Comparison of ENCODE assay signal across 34 cellular contexts in the genomic region with DNA sequence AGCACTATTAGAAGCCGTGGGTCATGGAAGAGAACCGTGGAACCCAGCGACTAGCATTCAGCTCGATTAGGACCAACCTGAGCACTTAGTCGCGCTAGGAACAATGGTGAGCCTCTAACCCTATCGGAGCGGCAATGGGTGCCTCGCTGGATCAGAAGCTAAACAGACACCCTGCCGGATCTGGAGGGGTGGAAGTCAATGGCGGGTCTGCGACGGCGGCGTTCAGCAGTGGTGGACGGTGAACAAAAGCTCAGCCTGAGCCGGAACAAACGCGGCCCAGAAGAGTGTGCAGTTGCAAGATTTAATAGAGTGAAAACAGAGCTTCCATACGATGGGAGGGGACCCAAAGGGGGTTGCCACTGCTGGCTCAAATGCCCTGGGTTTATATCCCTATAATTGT.
"Had no signal": no experiment of that assay in that cellular context is flagged by ENCODE, and none has a peak within 500 bp of the region (broad histone marks: within the 10 kb centered on the region; RNA-seq: fewer than 3 reads in every experiment).

No MANE protein-coding gene starts in this region.

- H3K36me3 ChIP-seq: adrenal gland, esophagus muscularis mucosa, gastrocnemius medialis, WERI-Rb-1 had no signal

- H3K27ac ChIP-seq: adrenal gland, body of pancreas, esophagus muscularis mucosa, foreskin keratinocyte, gastrocnemius medialis, WERI-Rb-1 had no signal

- H3K27ac Mint-ChIP-seq: activated B cell treated with CpG ODN at 0.5 μM for 24 hours; activated CD8-positive, alpha-beta T cell treated with anti-CD3 and anti-CD28 coated beads for 36 hours; activated naive CD4-positive, alpha-beta T cell treated with anti-CD3 and anti-CD28 coated beads for 36 hours; activated naive CD4-positive, alpha-beta T cell treated with anti-CD3 and anti-CD28 coated beads, Interleukin-2, amount 50 U/mL, for 24 hours; activated naive CD8-positive, alpha-beta T cell treated with anti-CD3 and anti-CD28 coated beads for 36 hours; activated naive CD8-positive, alpha-beta T cell treated with anti-CD3 and anti-CD28 coated beads, Interleukin-2, amount 50 U/mL, for 24 hours; activated T-helper 2 cell treated with anti-CD3 and anti-CD28 coated beads, Interferon-gamma antibody, Interleukin-2, Interleukin-4, amounts not matched to agents 10 μg/mL and 5 μg/mL and 100 μg/mL, durations not matched to agents 14 hours and 24 hours and 36 hours; effector memory CD8-positive, alpha-beta T cell; T-helper 17 cell; T-helper 2 cell treated with Interferon-gamma antibody and Interleukin-4, amounts not matched to agents 5 μg/mL and 100 μg/mL, for 36 hours had no signal

- H3K4me3 ChIP-seq: adrenal gland, body of pancreas, esophagus muscularis mucosa, gastrocnemius medialis had no signal

- ATAC-seq: activated CD4-positive, CD25-positive, alpha-beta regulatory T cell treated with anti-CD3 and anti-CD28 coated beads, Interleukin-2, amount 50 U/mL, for 24 hours; activated CD8-positive, alpha-beta T cell treated with anti-CD3 and anti-CD28 coated beads for 36 hours; activated naive CD8-positive, alpha-beta T cell treated with anti-CD3 and anti-CD28 coated beads, Interleukin-2, amount 50 U/mL, for 24 hours; activated T-cell treated with anti-CD3 and anti-CD28 coated beads, Interleukin-2, amount 50 U/mL, for 4 hours; body of pancreas; effector memory CD8-positive, alpha-beta T cell; foreskin keratinocyte; gastrocnemius medialis; T-helper 17 cell had no signal

- H3K27me3 ChIP-seq: adrenal gland, body of pancreas, esophagus muscularis mucosa, foreskin keratinocyte, gastrocnemius medialis had no signal

- H3K9me3 Mint-ChIP-seq: activated B cell treated with CpG ODN at 0.5 μM for 24 hours; activated CD8-positive, alpha-beta T cell treated with anti-CD3 and anti-CD28 coated beads for 36 hours; activated naive CD4-positive, alpha-beta T cell treated with anti-CD3 and anti-CD28 coated beads for 36 hours; activated naive CD4-positive, alpha-beta T cell treated with anti-CD3 and anti-CD28 coated beads, Interleukin-2, amount 50 U/mL, for 24 hours; activated naive CD8-positive, alpha-beta T cell treated with anti-CD3 and anti-CD28 coated beads for 36 hours; activated naive CD8-positive, alpha-beta T cell treated with anti-CD3 and anti-CD28 coated beads, Interleukin-2, amount 50 U/mL, for 24 hours; activated T-cell treated with anti-CD3 and anti-CD28 coated beads, Interleukin-2, amount 50 U/mL, for 4 hours; activated T-helper 2 cell treated with anti-CD3 and anti-CD28 coated beads, Interferon-gamma antibody, Interleukin-2, Interleukin-4, amounts not matched to agents 10 μg/mL and 5 μg/mL and 100 μg/mL, durations not matched to agents 14 hours and 24 hours and 36 hours; effector memory CD8-positive, alpha-beta T cell; T-helper 2 cell treated with Interferon-gamma antibody and Interleukin-4, amounts not matched to agents 5 μg/mL and 100 μg/mL, for 36 hours had no signal

- H3K4me1 ChIP-seq: adrenal gland, body of pancreas, esophagus muscularis mucosa, gastrocnemius medialis had no signal

- H3K36me3 Mint-ChIP-seq: activated naive CD4-positive, alpha-beta T cell treated with anti-CD3 and anti-CD28 coated beads, Interleukin-2, amount 50 U/mL, for 24 hours; activated naive CD8-positive, alpha-beta T cell treated with anti-CD3 and anti-CD28 coated beads for 36 hours had no signal

- H3K27me3 Mint-ChIP-seq: activated B cell treated with CpG ODN at 0.5 μM for 24 hours; activated CD8-positive, alpha-beta T cell treated with anti-CD3 and anti-CD28 coated beads for 36 hours; activated naive CD4-positive, alpha-beta T cell treated with anti-CD3 and anti-CD28 coated beads, Interleukin-2, amount 50 U/mL, for 24 hours; activated naive CD8-positive, alpha-beta T cell treated with anti-CD3 and anti-CD28 coated beads, Interleukin-2, amount 50 U/mL, for 24 hours; T-helper 17 cell had no signal

- H3K9me3 ChIP-seq: adrenal gland, body of pancreas, esophagus muscularis mucosa, gastrocnemius medialis had no signal

- FAIRE-seq: colon had no signal

- DNase-seq: activated B cell treated with CpG ODN at 0.5 μM for 24 hours; activated CD4-positive, alpha-beta T cell treated with anti-CD3 and anti-CD28 coated beads for 48 hours; activated CD4-positive, alpha-beta T cell treated with anti-CD3 and anti-CD28 coated beads, Interleukin-2, amount 50 U/mL, for 1 hour; activated CD4-positive, alpha-beta T cell treated with anti-CD3 and anti-CD28 coated beads, Interleukin-2, amount 50 U/mL, for 48 hours; activated CD8-positive, alpha-beta memory T cell treated with anti-CD3 and anti-CD28 coated beads for 24 hours; activated CD8-positive, alpha-beta T cell treated with anti-CD3 and anti-CD28 coated beads for 36 hours; activated effector memory CD4-positive, alpha-beta T cell treated with anti-CD3 and anti-CD28 coated beads, Interleukin-2, amount 50 U/mL, for 16 hours; activated naive CD4-positive, alpha-beta T cell treated with anti-CD3 and anti-CD28 coated beads for 36 hours; activated naive CD8-positive, alpha-beta T cell treated with anti-CD3 and anti-CD28 coated beads for 36 hours; activated naive CD8-positive, alpha-beta T cell treated with anti-CD3 and anti-CD28 coated beads, Interleukin-2, amount 50 U/mL, for 24 hours; activated T-cell treated with anti-CD3 and anti-CD28 coated beads, Interleukin-2, amount 50 U/mL, for 4 hours; adrenal gland; amygdala; aorta; body of pancreas; caudate nucleus; cortex of kidney; dermis blood vessel endothelial cell; effector CD4-positive, alpha-beta T cell; effector memory CD8-positive, alpha-beta T cell; erythroblast; foreskin keratinocyte; gastrocnemius medialis; glutamatergic neuron; T-helper 1 cell; T-helper 17 cell; T1000 had no signal

- H3K4me1 Mint-ChIP-seq: activated naive CD4-positive, alpha-beta T cell treated with anti-CD3 and anti-CD28 coated beads, Interleukin-2, amount 50 U/mL, for 24 hours; activated naive CD8-positive, alpha-beta T cell treated with anti-CD3 and anti-CD28 coated beads for 36 hours; T-helper 17 cell had no signal

- H3K4me3 Mint-ChIP-seq: activated B cell treated with CpG ODN at 0.5 μM for 24 hours; activated CD8-positive, alpha-beta T cell treated with anti-CD3 and anti-CD28 coated beads for 36 hours; activated naive CD4-positive, alpha-beta T cell treated with anti-CD3 and anti-CD28 coated beads for 36 hours; activated naive CD4-positive, alpha-beta T cell treated with anti-CD3 and anti-CD28 coated beads, Interleukin-2, amount 50 U/mL, for 24 hours; activated naive CD8-positive, alpha-beta T cell treated with anti-CD3 and anti-CD28 coated beads for 36 hours; activated naive CD8-positive, alpha-beta T cell treated with anti-CD3 and anti-CD28 coated beads, Interleukin-2, amount 50 U/mL, for 24 hours; activated T-cell treated with anti-CD3 and anti-CD28 coated beads, Interleukin-2, amount 50 U/mL, for 4 hours; effector memory CD8-positive, alpha-beta T cell; T-helper 17 cell; T-helper 2 cell treated with Interferon-gamma antibody and Interleukin-4, amounts not matched to agents 5 μg/mL and 100 μg/mL, for 36 hours had no signal
